ENCODE assay signal across 1 cellular context in the genomic region with DNA sequence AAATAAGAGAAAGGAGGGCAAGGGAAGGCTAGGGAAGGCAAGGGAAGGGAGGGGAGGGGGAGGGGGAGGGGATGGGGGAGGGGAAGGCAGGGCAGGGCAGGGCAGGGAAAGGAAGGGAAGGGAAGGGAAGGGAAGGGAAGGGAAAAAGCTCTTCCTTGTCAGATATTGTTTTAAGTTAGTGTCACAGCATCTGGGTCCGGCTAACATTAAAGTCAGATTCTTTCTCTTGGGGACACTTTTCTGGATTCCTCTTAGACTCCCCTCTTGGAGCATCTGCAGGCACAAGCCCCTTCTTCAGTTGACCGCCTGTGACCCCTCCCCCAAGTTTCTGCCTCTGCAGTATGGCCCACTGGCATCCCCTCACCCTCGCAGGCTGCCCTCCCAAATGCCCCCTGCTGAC.
TF ChIP-seq lines count a peak whose summit lies in the region.

No MANE protein-coding gene starts in this region.

TF ChIP-seq in IMR-90, 13 proteins besides CTCF, POLR2A, EP300 and RAD21:
- TF ChIP-seq USF2 (IDR thresholded peaks at IDR 0.05; ENCODE audit: low read depth, low read length), result no peak
- TF ChIP-seq CEBPB (IDR thresholded peaks at IDR 0.05; ENCODE audit: low read depth, low read length), result no peak
- no peak for TF ChIP-seq SMC3 (IDR thresholded peaks at IDR 0.05; ENCODE audit: low read depth, low read length)
- TF ChIP-seq MAFK (IDR thresholded peaks at IDR 0.05; ENCODE audit: low read depth, low read length), result no peak
- no peak for TF ChIP-seq NFE2L2 (IDR thresholded peaks at IDR 0.05; ENCODE audit: low read depth, low read length)
- no peak for TF ChIP-seq MXI1 (IDR thresholded peaks at IDR 0.05; ENCODE audit: borderline replicate concordance, low read depth, low read length)
- no peak for TF ChIP-seq RCOR1 (IDR thresholded peaks at IDR 0.05; ENCODE audit: insufficient replicate concordance, low read length)
